9 cellular contexts compared by ENCODE assay signal in the genomic region with DNA sequence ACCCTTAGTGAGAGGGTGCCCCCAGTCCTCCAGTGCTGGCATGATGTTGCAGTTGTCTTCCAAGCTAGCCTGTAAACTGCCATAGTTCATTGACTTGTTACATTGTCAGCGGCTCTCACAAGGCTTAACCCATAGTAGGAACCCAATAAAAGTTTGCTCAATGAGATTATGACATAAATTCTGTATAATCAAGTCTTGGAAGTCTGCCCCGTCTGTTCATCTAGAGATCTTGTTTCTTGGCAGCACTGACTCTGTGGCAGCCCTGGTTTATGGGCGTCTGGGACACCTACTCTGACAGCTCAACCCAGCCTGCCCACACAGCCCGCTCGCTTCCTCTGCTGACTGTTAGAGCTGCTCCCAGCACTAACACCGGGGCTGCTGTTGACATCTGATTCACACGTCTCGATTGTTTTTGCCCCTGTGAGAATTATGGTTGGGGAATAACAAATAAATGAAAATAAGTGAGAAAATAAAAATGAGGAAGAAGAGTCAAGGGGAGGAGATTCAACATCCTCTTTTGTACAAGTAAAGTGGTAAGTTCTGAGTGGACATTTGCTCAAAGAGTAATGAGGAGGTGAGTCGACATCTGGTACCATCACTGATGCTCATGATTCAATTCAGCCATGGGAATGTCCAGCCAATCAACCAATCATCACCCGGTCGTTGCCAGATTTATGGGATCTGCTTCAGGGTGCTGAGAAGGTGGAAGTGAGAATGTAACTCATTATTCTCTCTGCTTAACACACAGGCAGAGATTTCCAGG.
A peak's percentile ranks its signal among the peaks of the same experiment; 100 is the strongest.
DNase-seq lines count a peak whose midpoint lies in the region; ATAC-seq lines count a peak whose summit lies in the region.
"Had no signal": no experiment of that assay in that cellular context is flagged by ENCODE, and none has a peak within 500 bp of the region (broad histone marks: within the 10 kb centered on the region; RNA-seq: fewer than 3 reads in every experiment).

No MANE protein-coding gene starts in this region.

- no peak overlapping the region for H2BK5ac ChIP-seq in mesenchymal stem cell (ENCODE audit: low read depth, low read length, poor library complexity, severe bottlenecking)

- H3K27me3 ChIP-seq in BLaER1 treated with 17β-estradiol and CSF1 and Interleukin-3, amounts not matched to agents 10 nM and 100 nM, result no peaks in the 10 kb centered on the region
- peaks cover 6 to 35% of the 10 kb centered on the region in 2 experiments for H3K27me3 ChIP-seq in mesenchymal stem cell (ENCODE audit: control insufficient read depth in 1 of 2, insufficient read depth in 1 of 2, low read length in 2 of 2)

- 94% methylated on average over 8 of the region's 11 CpGs for WGBS in mesenchymal stem cell

- H2AFZ ChIP-seq in mesenchymal stem cell (ENCODE audit: low read depth, low read length), result no peak overlapping the region

- peaks cover 3 to 13% (median 10%) of the 10 kb centered on the region in 11 experiments; a peak in 18 of 22 replicates for H3K9me3 ChIP-seq in BLaER1 treated with 17β-estradiol and CSF1 and Interleukin-3, amounts not matched to agents 10 nM and 100 nM (replicated peaks in 1 of 11)
- H3K9me3 ChIP-seq in mesenchymal stem cell (ENCODE audit: control insufficient read depth, low read length), result no peaks in the 10 kb centered on the region

- H3K23ac ChIP-seq in mesenchymal stem cell (ENCODE audit: low read length in 2 of 2), result no peak overlapping the region

- no peaks in the 10 kb centered on the region for H3K79me1 ChIP-seq in mesenchymal stem cell (replicated peaks; ENCODE audit: low read length, poor library complexity, severe bottlenecking)

- ATAC-seq in HG03025 (IDR thresholded peaks at IDR 0.05; ENCODE audit: low FRiP score, unreplicated experiment) (peak; percentile 63), HG03097 (IDR thresholded peaks at IDR 0.05; ENCODE audit: low FRiP score, unreplicated experiment) (no peak), HG02840 (IDR thresholded peaks at IDR 0.05; ENCODE audit: low FRiP score, unreplicated experiment) (no peak)

- no peak overlapping the region for H2BK15ac ChIP-seq in mesenchymal stem cell (ENCODE audit: low read depth, poor library complexity, severe bottlenecking)

- H4K8ac ChIP-seq in mesenchymal stem cell (ENCODE audit: low read length), result no peak overlapping the region

- peak; percentile 30 for DNase-seq in activated T-cell treated with anti-CD3 and anti-CD28 coated beads for 48 hours (ENCODE audit: low read depth)
- DNase-seq in putamen (ENCODE audit: low spot score), result peak; percentile 36
- DNase-seq in cortex of kidney (lab: John Stamatoyannopoulos, UW), result no peak
- no peak for DNase-seq in mesenchymal stem cell
- DNase-seq: IMR-90 had no signal

- H3K18ac ChIP-seq in mesenchymal stem cell (ENCODE audit: low read depth in 1 of 2, low read length in 2 of 2), result no peak overlapping the region

- H2BK12ac ChIP-seq in mesenchymal stem cell (ENCODE audit: low read length in 2 of 2), result no peak overlapping the region

- no peak overlapping the region for H2AK5ac ChIP-seq in mesenchymal stem cell (ENCODE audit: low read length, severe bottlenecking)

- no peak overlapping the region for H4K91ac ChIP-seq in mesenchymal stem cell (ENCODE audit: low read length)

- no peak overlapping the region for H3K4ac ChIP-seq in mesenchymal stem cell (ENCODE audit: low read depth in 1 of 2, low read length in 2 of 2)

- no peaks in the 10 kb centered on the region for H3K36me3 ChIP-seq in BLaER1 treated with 17β-estradiol and CSF1 and Interleukin-3, amounts not matched to agents 10 nM and 100 nM
- H3K36me3 ChIP-seq in mesenchymal stem cell (ENCODE audit: control insufficient read depth in 1 of 2, insufficient read depth in 2 of 2, low read depth in 1 of 2, low read length in 2 of 2), result no peaks in the 10 kb centered on the region

- H3K9ac ChIP-seq in BLaER1 treated with 17β-estradiol and CSF1 and Interleukin-3, amounts not matched to agents 10 nM and 100 nM, result no peak overlapping the region
- H3K9ac ChIP-seq in mesenchymal stem cell (ENCODE audit: low read length), result no peak overlapping the region

- H2BK120ac ChIP-seq in mesenchymal stem cell (ENCODE audit: low read depth, low read length), result no peak overlapping the region

- H3K27ac ChIP-seq in BLaER1 treated with 17β-estradiol and CSF1 and Interleukin-3, amounts not matched to agents 10 nM and 100 nM, result no peak overlapping the region
- H3K27ac ChIP-seq in mesenchymal stem cell (ENCODE audit: low read length, poor library complexity, severe bottlenecking), result no peak overlapping the region

- H3K4me1 ChIP-seq in BLaER1 treated with 17β-estradiol and CSF1 and Interleukin-3, amounts not matched to agents 10 nM and 100 nM, result peaks cover 0 to 18% (median 11%) of the 10 kb centered on the region in 10 experiments; a peak in 13 of 20 replicates
- H3K4me1 ChIP-seq in mesenchymal stem cell (ENCODE audit: control insufficient read depth, insufficient read depth, low read depth, low read length), result no peaks in the 10 kb centered on the region

- peak overlapping the region in 7 of 11 experiments; percentile 4 to 20 (median 9); a peak in 8 of 22 replicates for H3K4me2 ChIP-seq in BLaER1 treated with 17β-estradiol and CSF1 and Interleukin-3, amounts not matched to agents 10 nM and 100 nM
- no peak overlapping the region for H3K4me2 ChIP-seq in mesenchymal stem cell (ENCODE audit: low read length, poor library complexity, severe bottlenecking)

- H3K14ac ChIP-seq in mesenchymal stem cell (ENCODE audit: low read length in 2 of 2), result no peak overlapping the region

- H3K4me3 ChIP-seq in BLaER1 treated with 17β-estradiol and CSF1 and Interleukin-3, amounts not matched to agents 10 nM and 100 nM, result no peak overlapping the region
- H3K4me3 ChIP-seq in mesenchymal stem cell (ENCODE audit: insufficient read depth in 1 of 2, low read depth in 1 of 2, low read length in 2 of 2), result no peak overlapping the region

- no peaks in the 10 kb centered on the region for H4K20me1 ChIP-seq in BLaER1 treated with 17β-estradiol and CSF1 and Interleukin-3, amounts not matched to agents 10 nM and 100 nM

Comparison
In these comparisons a context has a peak if more than half of its experiments do, and no peak if none do; other contexts are left out.
1. DNase-seq: peak in activated T-cell treated with anti-CD3 and anti-CD28 coated beads for 48 hours (single experiment) and putamen (single experiment); none in cortex of kidney (single experiment) and mesenchymal stem cell (single experiment).